ENCODE assay signal across 15 cellular contexts in genomic region chr9:124873664-124874063, GRCh38. TPM values are rescaled to one million over a fixed set of nuclear protein-coding genes. Genes with fewer than 3 reads are reported as not detected.
DNase-seq lines count a peak whose midpoint lies in the region; ATAC-seq and TF ChIP-seq lines count a peak whose summit lies in the region.
"Had no signal": no experiment of that assay in that cellular context is flagged by ENCODE, and none has a peak within 500 bp of the region (broad histone marks: within the 10 kb centered on the region; RNA-seq: fewer than 3 reads in every experiment).

No MANE protein-coding gene starts in this region.

- ATAC-seq in T-cell (replicated peaks in 1 of 4): no peak
- ATAC-seq in stimulated activated naive CD8-positive, alpha-beta T cell treated with anti-CD3 and anti-CD28 coated beads, Interleukin-15, amount 100 ng/mL, for 72 hours: no peak
- ATAC-seq: left lung had no signal

- CTCF ChIA-PET in MCF 10A (lab: Yijun Ruan, JAX) (interaction anchor here (0.5 to 2.7 kb wide), 6 partner anchors 18 to 522 kb away, joined by 3 to 19 read pairs (median 4); no protein-coding TSS in a partner anchor), T-cell (lab: Charles Lee) (interaction anchor here in 1 of 2 donors (1.0 to 1.9 kb wide), 2 partner anchors 13 to 105 kb away, joined by 5 to 7 read pairs; no protein-coding TSS in a partner anchor)

- no peak overlapping the region for H3K27ac ChIP-seq in breast epithelium
- no peak overlapping the region for H3K27ac ChIP-seq in endodermal cell (ENCODE audit: low read depth, low read length)
- H3K27ac ChIP-seq in uterus: no peak overlapping the region
- H3K27ac ChIP-seq: neural progenitor cell had no signal

- H3K27ac Mint-ChIP-seq in MCF 10A (ENCODE audit: low read depth, unreplicated experiment) (peak overlapping the region; percentile 97), T-cell (peak overlapping the region; percentile 75 to 81), endodermal cell (peak overlapping the region; percentile 70)
- peak overlapping the region in 1 of 2 donors; percentile 92 for H3K27ac Mint-ChIP-seq in stimulated activated naive CD8-positive, alpha-beta T cell treated with anti-CD3 and anti-CD28 coated beads, Interleukin-15, amount 100 ng/mL, for 72 hours
- H3K27ac Mint-ChIP-seq: neural progenitor cell had no signal

- H3K36me3 Mint-ChIP-seq in MCF 10A (ENCODE audit: insufficient read depth, unreplicated experiment) (peaks cover 43% of the 10 kb centered on the region), T-cell (peaks cover 37% of the 10 kb centered on the region), endodermal cell (ENCODE audit: low read depth) (peaks cover 60% of the 10 kb centered on the region)

- intact Hi-C loops in MCF 10A (cut with micrococcal nuclease): loop anchor here (2.0 to 5.0 kb wide), 2 partner anchors 21 to 269 kb away; partner anchors contain the start of gene SCAI
- intact Hi-C loops in breast epithelium (cut with DNase I; ENCODE audit: low total_unique reads): no loop called here
- intact Hi-C loops in uterus (cut with DNase I; ENCODE audit: low total_unique reads): no loop called here

- H3K4me3 ChIP-seq in breast epithelium (no peak overlapping the region), endodermal cell (ENCODE audit: low read length) (no peak overlapping the region), uterus (no peak overlapping the region)
- H3K4me3 ChIP-seq: neural progenitor cell had no signal

- no peaks in the 10 kb centered on the region for H3K27me3 ChIP-seq in breast epithelium
- H3K27me3 ChIP-seq in endodermal cell (ENCODE audit: control insufficient read depth, insufficient read depth, low read length, poor library complexity, severe bottlenecking): no peaks in the 10 kb centered on the region
- H3K27me3 ChIP-seq in uterus: no peaks in the 10 kb centered on the region
- H3K27me3 ChIP-seq: left lung, neural progenitor cell had no signal

- H3K9me3 ChIP-seq in breast epithelium (no peaks in the 10 kb centered on the region), endodermal cell (ENCODE audit: control insufficient read depth, low read length) (no peaks in the 10 kb centered on the region), uterus (no peaks in the 10 kb centered on the region)
- H3K9me3 ChIP-seq: left lung had no signal

- H3K4me3 Mint-ChIP-seq in MCF 10A (ENCODE audit: unreplicated experiment) (peak overlapping the region; percentile 95), T-cell (peak overlapping the region in 2 of 3 donors; percentile 37 to 91), endodermal cell (no peak overlapping the region)
- H3K4me3 Mint-ChIP-seq in stimulated activated naive CD8-positive, alpha-beta T cell treated with anti-CD3 and anti-CD28 coated beads, Interleukin-15, amount 100 ng/mL, for 72 hours: peak overlapping the region; percentile 92 to 99

- H3K4me1 ChIP-seq in breast epithelium (peaks cover 4 to 17% of the 10 kb centered on the region in 2 donors), endodermal cell (ENCODE audit: control insufficient read depth, insufficient read depth, low read length) (peaks cover 8% of the 10 kb centered on the region), uterus (peaks cover 0 to 13% of the 10 kb centered on the region in 2 donors)

- peaks cover 26% of the 10 kb centered on the region for H3K4me1 Mint-ChIP-seq in MCF 10A (ENCODE audit: insufficient read depth, unreplicated experiment)
- H3K4me1 Mint-ChIP-seq in T-cell: peaks cover 46 to 57% (median 53%) of the 10 kb centered on the region in 3 donors
- peaks cover 18% of the 10 kb centered on the region for H3K4me1 Mint-ChIP-seq in endodermal cell
- peaks cover 63% of the 10 kb centered on the region for H3K4me1 Mint-ChIP-seq in stimulated activated naive CD8-positive, alpha-beta T cell treated with anti-CD3 and anti-CD28 coated beads, Interleukin-15, amount 100 ng/mL, for 72 hours

- H3K9ac ChIP-seq in endodermal cell (ENCODE audit: extremely low read depth, low read length, poor library complexity, severe bottlenecking): no peak overlapping the region

- BruUV-seq in MCF 10A (replicated peaks; lab: Mats Ljungman, UMichigan): no TSS peak

- no peak for TF ChIP-seq CTCF in MCF 10A (IDR thresholded peaks at IDR 0.05; ENCODE audit: unreplicated experiment)
- TF ChIP-seq CTCF in breast epithelium (IDR thresholded peaks at IDR 0.05): no peak
- TF ChIP-seq CTCF in endodermal cell (conservative IDR thresholded peaks at IDR 0.05): no peak
- TF ChIP-seq CTCF in uterus (IDR thresholded peaks at IDR 0.05): no peak

- DNase-seq in MCF 10A (ENCODE audit: unreplicated experiment) (peak; percentile 82), breast epithelium (ENCODE audit: low spot score in 2 of 2) (no peak), T-cell (peak in 10 of 34 experiments; percentile 19 to 43 (median 33)), endodermal cell (no peak), SKM-1 treated with dmso at 0.1 percent for 144 hours (lab: John Stamatoyannopoulos, UW; ENCODE audit: unreplicated experiment) (no peak), NCI-H146 treated with DMSO at 0.1 percent for 48 hours (lab: John Stamatoyannopoulos, UW; ENCODE audit: unreplicated experiment) (no peak), uterus (no peak)
- no peak for DNase-seq in stimulated activated naive CD8-positive, alpha-beta T cell treated with anti-CD3 and anti-CD28 coated beads, Interleukin-15, amount 100 ng/mL, for 72 hours
- DNase-seq: activated CD4-positive, alpha-beta T cell treated with anti-CD3 and anti-CD28 coated beads, Interleukin-2, amount 50 U/mL, for 4 hours; Kasumi-1; NCI-H2029; small intestine; SW 1271 had no signal

- 93 to 95% methylated on average over 14 of the region's 14 CpGs for WGBS in endodermal cell (ENCODE audit: insufficient coverage in 1 of 2, insufficient read length in 1 of 2), 2 experiments

- H3K9me3 Mint-ChIP-seq in MCF 10A (ENCODE audit: unreplicated experiment) (no peaks in the 10 kb centered on the region), T-cell (no peaks in the 10 kb centered on the region), endodermal cell (no peaks in the 10 kb centered on the region)
- no peaks in the 10 kb centered on the region for H3K9me3 Mint-ChIP-seq in stimulated activated naive CD8-positive, alpha-beta T cell treated with anti-CD3 and anti-CD28 coated beads, Interleukin-15, amount 100 ng/mL, for 72 hours
- H3K9me3 Mint-ChIP-seq: neural progenitor cell had no signal

- POLR2A ChIA-PET in MCF 10A (lab: Yijun Ruan, JAX): interaction anchor here (0.7 to 6.7 kb wide), 5 partner anchors 10 to 368 kb away, joined by 3 to 135 read pairs (median 9); partner anchors contain the start of genes ARPC5L, HSPA5 and RPL35
- POLR2A ChIA-PET in T-cell (lab: Charles Lee): no interaction called here

- H3K36me3 ChIP-seq in breast epithelium (peaks cover 5% of the 10 kb centered on the region), endodermal cell (ENCODE audit: control insufficient read depth, insufficient read depth, low read length) (peaks cover 68% of the 10 kb centered on the region), uterus (no peaks in the 10 kb centered on the region)
- H3K36me3 ChIP-seq: neural progenitor cell had no signal

- TF ChIP-seq POLR2A in breast epithelium (IDR thresholded peaks at IDR 0.05) (no peak), uterus (IDR thresholded peaks at IDR 0.05) (no peak)

- no peaks in the 10 kb centered on the region for H3K27me3 Mint-ChIP-seq in MCF 10A (ENCODE audit: insufficient read depth, unreplicated experiment)
- H3K27me3 Mint-ChIP-seq in T-cell: no peaks in the 10 kb centered on the region
- no peaks in the 10 kb centered on the region for H3K27me3 Mint-ChIP-seq in endodermal cell (ENCODE audit: insufficient read depth)
- H3K27me3 Mint-ChIP-seq in stimulated activated naive CD8-positive, alpha-beta T cell treated with anti-CD3 and anti-CD28 coated beads, Interleukin-15, amount 100 ng/mL, for 72 hours: no peaks in the 10 kb centered on the region

RNA-seq across cellular contexts. Expression of gene ARPC5L, which starts 11.7 kb away (rescaled TPM):
- total RNA-seq in MCF 10A (2022) (72.5 and 84.2 TPM in 2 replicates), breast epithelium (10 to 100 TPM; 12.5 to 25.6 (median 22.0) TPM), T-cell (10 to 100 TPM; 29.1 to 55.3 (median 35.9) TPM), endodermal cell (10 to 100 TPM; 50.9 to 51.4 TPM), uterus (10 to 100 TPM in 1 of 4 donors, 1 to 10 TPM in 3; 1.0 to 18.3 (median 5.6) TPM)
- polyA plus RNA-seq in endodermal cell (2013, experiment 1 of 2): 34.2 TPM
- polyA plus RNA-seq in endodermal cell (2013, experiment 2 of 2): 34.9 TPM

RNA-seq across cellular contexts. Expression of gene RPL35, which starts 11.9 kb away (rescaled TPM):
- total RNA-seq in MCF 10A (2022) (1,966 and 2,009 TPM in 2 replicates), breast epithelium (1,000 to 10,000 TPM; 2,475 to 3,579 (median 2,566) TPM), T-cell (1,000 to 10,000 TPM; 1,564 to 1,845 (median 1,785) TPM), endodermal cell (1,000 to 10,000 TPM; 1,507 to 1,578 TPM), uterus (1,000 to 10,000 TPM in 3 of 4 donors, 100 to 1,000 TPM in 1; 913 to 5,275 (median 2,170) TPM)
- polyA plus RNA-seq in endodermal cell (2013, experiment 1 of 2): 1,782 TPM
- 1,780 TPM for polyA plus RNA-seq in endodermal cell (2013, experiment 2 of 2)

RNA-seq across cellular contexts. Expression of gene WDR38, which starts 20.4 kb away (rescaled TPM):
- total RNA-seq in MCF 10A (2022) (not detected in 2 replicates), breast epithelium (under 1 TPM in 1 of 3 donors, not detected in 2; 0.33 TPM), T-cell (not detected), endodermal cell (not detected), uterus (1 to 10 TPM in 1 of 4 donors, under 1 TPM in 1, not detected in 2; 0.79 to 1.9 TPM)
- not detected for polyA plus RNA-seq in endodermal cell (2013, experiment 1 of 2)
- polyA plus RNA-seq in endodermal cell (2013, experiment 2 of 2): not detected
- polyA plus RNA-seq: small intestine had no signal
